Comparison of ENCODE assay signal across 21 cellular contexts in genomic region chr7:70285854-70286253, GRCh38.
DNase-seq lines count a peak whose midpoint lies in the region; ATAC-seq, FAIRE-seq and TF ChIP-seq lines count a peak whose summit lies in the region.
"Had no signal": no experiment of that assay in that cellular context is flagged by ENCODE, and none has a peak within 500 bp of the region (broad histone marks: within the 10 kb centered on the region; RNA-seq: fewer than 3 reads in every experiment).

No MANE protein-coding gene starts in this region.

- H3K36me3 ChIP-seq in mammary epithelial cell (ENCODE audit: insufficient read depth, low read length) (no peaks in the 10 kb centered on the region), breast epithelium (no peaks in the 10 kb centered on the region), bronchial epithelial cell (ENCODE audit: control insufficient read depth, insufficient read depth, low read length) (no peaks in the 10 kb centered on the region), mucosa of descending colon (ENCODE audit: low read depth) (no peaks in the 10 kb centered on the region), trophoblast cell (ENCODE audit: control insufficient read depth in 1 of 2, insufficient read depth in 2 of 2, low read length in 2 of 2) (no peaks in the 10 kb centered on the region)
- H3K36me3 ChIP-seq: BLaER1 had no signal

- H4K12ac ChIP-seq in trophoblast cell (ENCODE audit: low read depth, low read length): no peak overlapping the region

- H3K9ac ChIP-seq in mammary epithelial cell (ENCODE audit: insufficient read depth, low read length) (no peak overlapping the region), trophoblast cell (ENCODE audit: low read length) (no peak overlapping the region)
- H3K9ac ChIP-seq: BLaER1 had no signal

- peak; percentile 72 for ATAC-seq in esophagus mucosa
- ATAC-seq in mucosa of descending colon: no peak
- ATAC-seq: CD8-positive, alpha-beta T cell; GM23338; HCT116 had no signal

- no peaks in the 10 kb centered on the region for H3K27me3 ChIP-seq in mammary epithelial cell (ENCODE audit: insufficient read depth, low read length)
- no peaks in the 10 kb centered on the region for H3K27me3 ChIP-seq in breast epithelium
- H3K27me3 ChIP-seq in bronchial epithelial cell (ENCODE audit: control insufficient read depth, insufficient read depth, low read length): no peaks in the 10 kb centered on the region
- no peaks in the 10 kb centered on the region for H3K27me3 ChIP-seq in trophoblast cell (ENCODE audit: insufficient read depth, low read length)
- H3K27me3 ChIP-seq: BLaER1 had no signal

- no peak overlapping the region for H2BK12ac ChIP-seq in trophoblast cell (ENCODE audit: low read length)

- no peaks in the 10 kb centered on the region for H3K79me1 ChIP-seq in trophoblast cell (ENCODE audit: low read length)

- H3K9me3 ChIP-seq in mammary epithelial cell (replicated peaks; ENCODE audit: insufficient read depth, low read length) (no peaks in the 10 kb centered on the region), breast epithelium (no peaks in the 10 kb centered on the region), mucosa of descending colon (no peaks in the 10 kb centered on the region), trophoblast cell (ENCODE audit: insufficient read depth, low read depth, low read length) (no peaks in the 10 kb centered on the region)
- H3K9me3 ChIP-seq: BLaER1, Caco-2 had no signal

- H2BK5ac ChIP-seq in trophoblast cell (ENCODE audit: low read depth, low read length, poor library complexity): no peak overlapping the region

- H4K91ac ChIP-seq in trophoblast cell (ENCODE audit: low read depth, low read length): no peak overlapping the region

- TF ChIP-seq CTCF in mammary epithelial cell (conservative IDR thresholded peaks at IDR 0.05 in 1 of 2, IDR thresholded peaks at IDR 0.05 in 1 of 2; ENCODE audit: extremely low read depth in 1 of 2, insufficient read depth in 1 of 2, low read depth in 1 of 2, low read length in 2 of 2) (no peak), breast epithelium (IDR thresholded peaks at IDR 0.05) (no peak), bronchial epithelial cell (IDR thresholded peaks at IDR 0.05; ENCODE audit: insufficient read depth, low read length, severe bottlenecking) (no peak), mucosa of descending colon (IDR thresholded peaks at IDR 0.05) (no peak)

- no peak overlapping the region for H3K27ac ChIP-seq in mammary epithelial cell (ENCODE audit: insufficient read depth, low read depth, low read length)
- no peak overlapping the region for H3K27ac ChIP-seq in breast epithelium
- no peak overlapping the region for H3K27ac ChIP-seq in trophoblast cell (ENCODE audit: low read depth, low read length)
- H3K27ac ChIP-seq: 22Rv1, BLaER1, C4-2B had no signal

- no peak overlapping the region for H2BK120ac ChIP-seq in trophoblast cell (ENCODE audit: insufficient read depth, low read length, poor library complexity)

- CTCF ChIA-PET in mammary epithelial cell (lab: Charles Lee; ENCODE audit: low non-redundant PET): no interaction called here

- no peak overlapping the region for H3K18ac ChIP-seq in trophoblast cell (ENCODE audit: low read length)

- no peak for FAIRE-seq in bronchial epithelial cell (lab: Jason Lieb, UNC)
- FAIRE-seq: G401.6, GM19239 had no signal

- TF ChIP-seq POLR2A in breast epithelium (IDR thresholded peaks at IDR 0.05): no peak

- H3K4ac ChIP-seq in trophoblast cell (ENCODE audit: low read depth, low read length): no peak overlapping the region

- H3K4me1 ChIP-seq in mammary epithelial cell (ENCODE audit: insufficient read depth, low read length): peaks cover 7% of the 10 kb centered on the region
- no peaks in the 10 kb centered on the region for H3K4me1 ChIP-seq in breast epithelium
- H3K4me1 ChIP-seq in mucosa of descending colon (ENCODE audit: low read depth): no peaks in the 10 kb centered on the region
- no peaks in the 10 kb centered on the region for H3K4me1 ChIP-seq in trophoblast cell (ENCODE audit: control insufficient read depth in 1 of 2, insufficient read depth in 2 of 2, low read length in 2 of 2)
- H3K4me1 ChIP-seq: Caco-2 had no signal

- H3K4me3 ChIP-seq in mammary epithelial cell (replicated peaks in 1 of 3; ENCODE audit: insufficient read depth in 1 of 3, low read depth in 2 of 3, low read length in 3 of 3) (no peak overlapping the region), breast epithelium (no peak overlapping the region), bronchial epithelial cell (ENCODE audit: low read depth, low read length) (no peak overlapping the region), mucosa of descending colon (no peak overlapping the region), trophoblast cell (ENCODE audit: low read depth, low read length) (no peak overlapping the region)
- H3K4me3 ChIP-seq: BLaER1, GM23338 had no signal

- no peaks in the 10 kb centered on the region for H3K79me2 ChIP-seq in mammary epithelial cell (ENCODE audit: insufficient read depth, low read length)
- H3K79me2 ChIP-seq in trophoblast cell (ENCODE audit: control insufficient read depth, insufficient read depth, low read length, poor library complexity): no peaks in the 10 kb centered on the region

- no TSS peak for BruUV-seq in mammary epithelial cell (replicated peaks; lab: Mats Ljungman, UMichigan)

- in situ Hi-C loops in mammary epithelial cell (cut with MboI; ENCODE audit: low sequenced_read_pairs in 2 of 2): no loop called here

- no peak overlapping the region for H2AK5ac ChIP-seq in trophoblast cell (ENCODE audit: low read length)

- H3K14ac ChIP-seq in trophoblast cell (ENCODE audit: low read length): no peak overlapping the region

- H3K23ac ChIP-seq in trophoblast cell (ENCODE audit: low read length): no peak overlapping the region

- 68% methylated on average over 3 of the region's 3 CpGs for WGBS in mammary epithelial cell (ENCODE audit: low coverage, missing lambda C conversion rate)
- no CpG with 5 or more reads among the region's 3 CpGs for WGBS in trophoblast cell (ENCODE audit: extremely low coverage, insufficient coverage, insufficient read length)

- peak overlapping the region; percentile 4 for H2AFZ ChIP-seq in mammary epithelial cell (ENCODE audit: low read depth, low read length)
- H2AFZ ChIP-seq in trophoblast cell (ENCODE audit: insufficient read depth, low read length, poor library complexity): no peak overlapping the region
- H2AFZ ChIP-seq: GM23338 had no signal

- intact Hi-C loops in mammary epithelial cell (cut with micrococcal nuclease): no loop called here
- intact Hi-C loops in breast epithelium (cut with DNase I; ENCODE audit: low total_unique reads): no loop called here
- intact Hi-C loops in mucosa of descending colon (cut with DNase I, micrococcal nuclease): no loop called here

- H4K20me1 ChIP-seq in mammary epithelial cell (ENCODE audit: insufficient read depth, low read length): no peaks in the 10 kb centered on the region

- H3K4me2 ChIP-seq in mammary epithelial cell (ENCODE audit: insufficient read depth, low read depth, low read length): no peak overlapping the region
- H3K4me2 ChIP-seq in trophoblast cell (ENCODE audit: low read length): no peak overlapping the region
- H3K4me2 ChIP-seq: BLaER1, GM23338 had no signal

- H4K8ac ChIP-seq in trophoblast cell (ENCODE audit: low read depth, low read length): no peak overlapping the region

- DNase-seq in mammary epithelial cell (peak; percentile 48), breast epithelium (ENCODE audit: low spot score in 2 of 2) (no peak), bronchial epithelial cell (ENCODE audit: low read depth) (peak; percentile 96), mucosa of descending colon (no peak), middle frontal gyrus (ENCODE audit: extremely low spot score, low spot score) (no peak), trophoblast cell (no peak), SIG-M5 (lab: John Stamatoyannopoulos, UW) (no peak)
- DNase-seq: Caco-2; CD4-positive, CD25-positive, alpha-beta regulatory T cell; CD8-positive, alpha-beta T cell; DMS153; DND-41; H9 had no signal

- dilution Hi-C loops in mammary epithelial cell (cut with HindIII; ENCODE audit: low sequenced_read_pairs): no loop called here

Comparison
In these comparisons a context has a peak if more than half of its experiments do, and no peak if none do; other contexts are left out.
1. DNase-seq: peak in mammary epithelial cell (single experiment) and bronchial epithelial cell (single experiment); none in breast epithelium (0 of 2), mucosa of descending colon (0 of 3), middle frontal gyrus (single experiment), trophoblast cell (0 of 2) and SIG-M5 (single experiment).